17 cellular contexts compared by ENCODE assay signal in genomic region chr3:13544951-13545651, GRCh38. TPM values are rescaled to one million over a fixed set of nuclear protein-coding genes. Genes with fewer than 3 reads are reported as not detected.
DNase-seq lines count a peak whose midpoint lies in the region; ATAC-seq and TF ChIP-seq lines count a peak whose summit lies in the region.
"Had no signal": no experiment of that assay in that cellular context is flagged by ENCODE, and none has a peak within 500 bp of the region (broad histone marks: within the 10 kb centered on the region; RNA-seq: fewer than 3 reads in every experiment).

No MANE protein-coding gene starts in this region.

- peaks cover 7% of the 10 kb centered on the region for H3K9me3 Mint-ChIP-seq in MCF 10A (ENCODE audit: unreplicated experiment)
- H3K9me3 Mint-ChIP-seq in WTC11, result peaks cover 13% of the 10 kb centered on the region
- H3K9me3 Mint-ChIP-seq in stimulated activated naive CD8-positive, alpha-beta T cell treated with anti-CD3 and anti-CD28 coated beads, Interleukin-15, amount 100 ng/mL, for 72 hours, result peaks cover 6 to 11% of the 10 kb centered on the region in 2 donors
- H3K9me3 Mint-ChIP-seq in activated naive CD4-positive, alpha-beta T cell treated with anti-CD3 and anti-CD28 coated beads, Interleukin-2, amount 50 U/mL, for 72 hours, result peaks cover 0 to 15% of the 10 kb centered on the region in 2 donors
- H3K9me3 Mint-ChIP-seq: stimulated activated memory B cell treated with anti-CD40 and anti-IgM and Interleukin-4, amounts not matched to agents 10 μg/mL and 1 μg/mL and 100 μg/mL, for 72 hours had no signal

- in situ Hi-C loops in mammary epithelial cell (cut with MboI; ENCODE audit: low sequenced_read_pairs in 2 of 2), result no loop called here

- no peak overlapping the region for H3K27ac ChIP-seq in mammary epithelial cell (ENCODE audit: insufficient read depth, low read depth, low read length)
- peak overlapping the region; percentile 60 for H3K27ac ChIP-seq in foreskin keratinocyte
- peak overlapping the region in 1 of 5 donors; percentile 10 for H3K27ac ChIP-seq in stomach
- H3K27ac ChIP-seq: pancreas had no signal

- H3K27ac Mint-ChIP-seq in MCF 10A (ENCODE audit: low read depth, unreplicated experiment) (peak overlapping the region; percentile 74), WTC11 (peak overlapping the region; percentile 40)
- peak overlapping the region; percentile 7 to 83 for H3K27ac Mint-ChIP-seq in stimulated activated naive CD8-positive, alpha-beta T cell treated with anti-CD3 and anti-CD28 coated beads, Interleukin-15, amount 100 ng/mL, for 72 hours
- H3K27ac Mint-ChIP-seq in activated naive CD4-positive, alpha-beta T cell treated with anti-CD3 and anti-CD28 coated beads, Interleukin-2, amount 50 U/mL, for 72 hours, result peak overlapping the region in 1 of 2 donors; percentile 57
- H3K27ac Mint-ChIP-seq: stimulated activated memory B cell treated with anti-CD40 and anti-IgM and Interleukin-4, amounts not matched to agents 10 μg/mL and 1 μg/mL and 100 μg/mL, for 72 hours had no signal

- H3K4me3 ChIP-seq in mammary epithelial cell (replicated peaks in 1 of 3; ENCODE audit: insufficient read depth in 1 of 3, low read depth in 2 of 3, low read length in 3 of 3) (no peak overlapping the region), stomach (no peak overlapping the region)
- H3K4me3 ChIP-seq: pancreas, uterus had no signal

- H4K20me1 ChIP-seq in mammary epithelial cell (ENCODE audit: insufficient read depth, low read length), result no peaks in the 10 kb centered on the region

- H3K27me3 Mint-ChIP-seq in MCF 10A (ENCODE audit: insufficient read depth, unreplicated experiment) (no peaks in the 10 kb centered on the region), WTC11 (ENCODE audit: low read depth) (peaks cover 15% of the 10 kb centered on the region)
- H3K27me3 Mint-ChIP-seq in stimulated activated naive CD8-positive, alpha-beta T cell treated with anti-CD3 and anti-CD28 coated beads, Interleukin-15, amount 100 ng/mL, for 72 hours, result peaks cover 66% of the 10 kb centered on the region

- CTCF ChIA-PET in MCF 10A (lab: Yijun Ruan, JAX), result interaction anchor here (0.8 to 1.1 kb wide), 2 partner anchors 103 to 1473 kb away, joined by 3 to 6 read pairs; no protein-coding TSS in a partner anchor
- CTCF ChIA-PET in mammary epithelial cell (lab: Charles Lee; ENCODE audit: low non-redundant PET), result no interaction called here
- CTCF ChIA-PET in WTC11 (lab: Charles Lee), result interaction anchor here (1.6 to 2.0 kb wide), 2 partner anchors 17 to 49 kb away, joined by 4 to 5 read pairs; no protein-coding TSS in a partner anchor

- H3K79me2 ChIP-seq in mammary epithelial cell (ENCODE audit: insufficient read depth, low read length), result no peaks in the 10 kb centered on the region

- no peak overlapping the region for H3K4me2 ChIP-seq in mammary epithelial cell (ENCODE audit: insufficient read depth, low read depth, low read length)

- H3K9ac ChIP-seq in mammary epithelial cell (ENCODE audit: insufficient read depth, low read length), result no peak overlapping the region

- H3K9me3 ChIP-seq in mammary epithelial cell (replicated peaks; ENCODE audit: insufficient read depth, low read length) (peaks cover 7% of the 10 kb centered on the region), stomach (peaks cover 0 to 6% (median 0%) of the 10 kb centered on the region in 4 donors)
- H3K9me3 ChIP-seq: pancreas, uterus had no signal

- no peak for TF ChIP-seq CTCF in MCF 10A (IDR thresholded peaks at IDR 0.05; ENCODE audit: unreplicated experiment)
- TF ChIP-seq CTCF in mammary epithelial cell (conservative IDR thresholded peaks at IDR 0.05 in 1 of 2, IDR thresholded peaks at IDR 0.05 in 1 of 2; ENCODE audit: extremely low read depth in 1 of 2, insufficient read depth in 1 of 2, low read depth in 1 of 2, low read length in 2 of 2), result no peak
- no peak for TF ChIP-seq CTCF in WTC11 (IDR thresholded peaks at IDR 0.05)
- no peak for TF ChIP-seq CTCF in foreskin keratinocyte (conservative IDR thresholded peaks at IDR 0.05)
- TF ChIP-seq CTCF in stomach (IDR thresholded peaks at IDR 0.05), result no peak

- ATAC-seq in WTC11 (no peak), foreskin keratinocyte (no peak)
- ATAC-seq in stimulated activated naive CD8-positive, alpha-beta T cell treated with anti-CD3 and anti-CD28 coated beads, Interleukin-15, amount 100 ng/mL, for 72 hours, result no peak
- no peak for ATAC-seq in activated naive CD4-positive, alpha-beta T cell treated with anti-CD3 and anti-CD28 coated beads, Interleukin-2, amount 50 U/mL, for 72 hours

- intact Hi-C loops in MCF 10A (cut with micrococcal nuclease), result loop anchor here (5.0 kb wide), 1 partner anchor 57 kb away; no protein-coding TSS in a partner anchor
- intact Hi-C loops in mammary epithelial cell (cut with micrococcal nuclease), result no loop called here
- intact Hi-C loops in stomach (cut with DNase I; ENCODE audit: low total_unique reads), result no loop called here

- POLR2A ChIA-PET in MCF 10A (lab: Yijun Ruan, JAX), result interaction anchor here (1.1 kb wide), 1 partner anchor 38 kb away, joined by 3 read pairs; no protein-coding TSS in a partner anchor
- POLR2A ChIA-PET in WTC11 (lab: Charles Lee), result no interaction called here

- no peak overlapping the region for H2AFZ ChIP-seq in mammary epithelial cell (ENCODE audit: low read depth, low read length)

- dilution Hi-C loops in mammary epithelial cell (cut with HindIII; ENCODE audit: low sequenced_read_pairs), result loop anchor here (10.0 kb wide), 1 partner anchor 60 kb away; no protein-coding TSS in a partner anchor

- TF ChIP-seq EP300 in stomach (IDR thresholded peaks at IDR 0.05), result no peak

- DNase-seq in MCF 10A (ENCODE audit: unreplicated experiment) (no peak), mammary epithelial cell (no peak), WTC11 (ENCODE audit: low spot score) (no peak), foreskin keratinocyte (no peak), stomach (no peak)
- no peak for DNase-seq in stimulated activated naive CD8-positive, alpha-beta T cell treated with anti-CD3 and anti-CD28 coated beads, Interleukin-15, amount 100 ng/mL, for 72 hours
- no peak for DNase-seq in activated effector memory CD4-positive, alpha-beta T cell treated with anti-CD3 and anti-CD28 coated beads, Interleukin-2, amount 50 U/mL, for 16 hours
- no peak for DNase-seq in activated naive CD4-positive, alpha-beta T cell treated with anti-CD3 and anti-CD28 coated beads, Interleukin-2, amount 50 U/mL, for 72 hours (ENCODE audit: low spot score in 2 of 2)
- DNase-seq: effector CD4-positive, alpha-beta T cell; hippocampal formation; KBM-7; kidney glomerular epithelial cell; NCI-H345; pancreas; SHP77 treated with DMSO at 0.1 percent for 48 hours; uterus had no signal

- BruUV-seq in MCF 10A (replicated peaks; lab: Mats Ljungman, UMichigan) (no TSS peak), mammary epithelial cell (replicated peaks; lab: Mats Ljungman, UMichigan) (no TSS peak)

- H3K4me1 Mint-ChIP-seq in MCF 10A (ENCODE audit: insufficient read depth, unreplicated experiment) (peaks cover 33% of the 10 kb centered on the region), WTC11 (peaks cover 27% of the 10 kb centered on the region)
- peaks cover 54% of the 10 kb centered on the region for H3K4me1 Mint-ChIP-seq in stimulated activated naive CD8-positive, alpha-beta T cell treated with anti-CD3 and anti-CD28 coated beads, Interleukin-15, amount 100 ng/mL, for 72 hours

- H3K4me3 Mint-ChIP-seq in MCF 10A (ENCODE audit: unreplicated experiment), result no peak overlapping the region
- H3K4me3 Mint-ChIP-seq in WTC11, result no peak overlapping the region
- peak overlapping the region; percentile 61 to 64 for H3K4me3 Mint-ChIP-seq in stimulated activated naive CD8-positive, alpha-beta T cell treated with anti-CD3 and anti-CD28 coated beads, Interleukin-15, amount 100 ng/mL, for 72 hours
- H3K4me3 Mint-ChIP-seq: stimulated activated memory B cell treated with anti-CD40 and anti-IgM and Interleukin-4, amounts not matched to agents 10 μg/mL and 1 μg/mL and 100 μg/mL, for 72 hours had no signal

- H3K4me1 ChIP-seq in mammary epithelial cell (ENCODE audit: insufficient read depth, low read length) (peaks cover 24% of the 10 kb centered on the region), foreskin keratinocyte (peaks cover 19% of the 10 kb centered on the region), stomach (peaks cover 4 to 22% (median 15%) of the 10 kb centered on the region in 4 donors)
- H3K4me1 ChIP-seq: pancreas had no signal

- no peak for TF ChIP-seq POLR2A in stomach (IDR thresholded peaks at IDR 0.05)

- 77% methylated on average over 6 of the region's 9 CpGs for WGBS in mammary epithelial cell (ENCODE audit: low coverage, missing lambda C conversion rate)
- WGBS in stomach, 5 donors, result 57 to 69% (median 65%) methylated on average over 9 of the region's 9 CpGs

- H3K36me3 Mint-ChIP-seq in MCF 10A (ENCODE audit: insufficient read depth, unreplicated experiment), result no peaks in the 10 kb centered on the region
- peaks cover 4% of the 10 kb centered on the region; the same call in 1 of the 2 replicates for H3K36me3 Mint-ChIP-seq in WTC11
- H3K36me3 Mint-ChIP-seq in activated naive CD4-positive, alpha-beta T cell treated with anti-CD3 and anti-CD28 coated beads, Interleukin-2, amount 50 U/mL, for 72 hours, result peaks cover 5 to 7% of the 10 kb centered on the region in 2 donors
- H3K36me3 Mint-ChIP-seq: stimulated activated memory B cell treated with anti-CD40 and anti-IgM and Interleukin-4, amounts not matched to agents 10 μg/mL and 1 μg/mL and 100 μg/mL, for 72 hours had no signal

- H3K36me3 ChIP-seq in mammary epithelial cell (ENCODE audit: insufficient read depth, low read length), result no peaks in the 10 kb centered on the region
- H3K36me3 ChIP-seq in stomach, result no peaks in the 10 kb centered on the region
- H3K36me3 ChIP-seq: pancreas, uterus had no signal

- H3K27me3 ChIP-seq in mammary epithelial cell (ENCODE audit: insufficient read depth, low read length) (no peaks in the 10 kb centered on the region), foreskin keratinocyte (no peaks in the 10 kb centered on the region), stomach (peaks cover 0 to 37% (median 20%) of the 10 kb centered on the region in 3 donors)
- H3K27me3 ChIP-seq: pancreas, uterus had no signal

TF ChIP-seq in WTC11, 78 proteins besides CTCF, POLR2A, EP300 and RAD21 (continues in another document):
- TF ChIP-seq TEAD4 (CRISPR knock-in tag; IDR thresholded peaks at IDR 0.05) (no peak), MYBL2 (CRISPR knock-in tag; IDR thresholded peaks at IDR 0.05) (no peak)

RNA-seq across cellular contexts. Expression of gene FBLN2, which starts 3.8 kb away (rescaled TPM):
- total RNA-seq in MCF 10A (2022) (not detected in 2 replicates), mammary epithelial cell (1 to 10 TPM in 1 of 2 donors, not detected in 1; 2.2 TPM), WTC11 (2021) (20.7 to 35.2 TPM (median 31.3 TPM) in 3 replicates), foreskin keratinocyte (4.0 and 5.5 TPM in 2 replicates), stomach (100 to 1,000 TPM in 1 of 5 donors, 10 to 100 TPM in 3, 1 to 10 TPM in 1; 8.0 to 143 (median 17.1) TPM)
- polyA plus RNA-seq in mammary epithelial cell (0.03 TPM), foreskin keratinocyte (2.8 and 4.1 TPM in 2 replicates), stomach (1 to 10 TPM; 1.8 to 4.0 (median 2.8) TPM)
- polyA minus RNA-seq in mammary epithelial cell, result not detected
- total RNA-seq in activated naive CD4-positive, alpha-beta T cell treated with anti-CD3 and anti-CD28 coated beads, Interleukin-2, amount 50 U/mL, for 72 hours, result not detected

Comparison
In these comparisons a context has a peak if more than half of its experiments do, and no peak if none do; other contexts are left out.
1. H3K4me3 Mint-ChIP-seq: peak in stimulated activated naive CD8-positive, alpha-beta T cell treated with anti-CD3 and anti-CD28 coated beads, Interleukin-15, amount 100 ng/mL, for 72 hours (2 of 2); none in MCF 10A (single experiment) and WTC11 (single experiment).